In the genomic region with DNA sequence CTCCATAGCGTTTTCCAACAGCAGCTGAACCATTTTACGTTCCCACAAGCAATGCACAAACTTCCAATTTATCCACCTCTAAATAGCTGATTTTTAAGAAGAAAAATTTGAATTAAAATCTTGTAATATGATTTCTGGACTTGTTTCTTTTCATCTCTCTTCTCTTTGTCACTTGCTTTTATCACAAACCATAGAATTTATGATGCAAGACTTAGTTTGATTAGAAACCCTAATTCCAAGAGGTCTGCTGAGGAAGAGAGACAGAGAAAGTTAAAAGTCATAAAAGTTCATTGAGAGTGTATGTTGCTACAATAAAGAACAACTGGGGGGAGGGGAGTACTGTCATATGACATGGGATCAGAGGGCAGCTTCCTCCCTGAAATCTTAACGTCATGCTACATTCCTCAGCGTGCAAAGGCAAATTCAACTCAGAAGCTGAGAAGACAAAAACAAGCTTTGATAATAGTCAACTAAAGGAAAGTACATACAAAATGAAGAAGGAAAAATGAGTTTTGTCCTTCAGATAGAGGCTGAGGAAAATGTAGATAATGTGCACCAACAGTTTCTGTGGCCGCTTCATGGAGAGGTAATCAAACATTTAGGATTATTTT, we compare ENCODE assay signal across 1 cellular context.
TF ChIP-seq lines count a peak whose summit lies in the region.

No MANE protein-coding gene starts in this region.

TF ChIP-seq in K562, 482 proteins besides CTCF, POLR2A, EP300 and RAD21:
- no peak for TF ChIP-seq ZNF512 (tag; IDR thresholded peaks at IDR 0.05)
- TF ChIP-seq CEBPG (CRISPR knock-in tag; IDR thresholded peaks at IDR 0.05): no peak
- peak in 1 of 2 experiments; percentile 72; a peak in 2 of 4 replicates for TF ChIP-seq CEBPG (tag; conservative IDR thresholded peaks at IDR 0.05 in 1 of 2, IDR thresholded peaks at IDR 0.05 in 1 of 2)
- TF ChIP-seq CEBPB (tag; IDR thresholded peaks at IDR 0.05): peak; percentile 42; the same call in 1 of the 2 replicates
- peak; percentile 26; the same call in 1 of the 2 replicates for TF ChIP-seq NR2C1 (IDR thresholded peaks at IDR 0.05)
- peak; percentile 74 for TF ChIP-seq NR2C1 (tag; IDR thresholded peaks at IDR 0.05)
- no peak for TF ChIP-seq TRIM25 (IDR thresholded peaks at IDR 0.05; ENCODE audit: borderline replicate concordance)
- TF ChIP-seq, protein P1, sequence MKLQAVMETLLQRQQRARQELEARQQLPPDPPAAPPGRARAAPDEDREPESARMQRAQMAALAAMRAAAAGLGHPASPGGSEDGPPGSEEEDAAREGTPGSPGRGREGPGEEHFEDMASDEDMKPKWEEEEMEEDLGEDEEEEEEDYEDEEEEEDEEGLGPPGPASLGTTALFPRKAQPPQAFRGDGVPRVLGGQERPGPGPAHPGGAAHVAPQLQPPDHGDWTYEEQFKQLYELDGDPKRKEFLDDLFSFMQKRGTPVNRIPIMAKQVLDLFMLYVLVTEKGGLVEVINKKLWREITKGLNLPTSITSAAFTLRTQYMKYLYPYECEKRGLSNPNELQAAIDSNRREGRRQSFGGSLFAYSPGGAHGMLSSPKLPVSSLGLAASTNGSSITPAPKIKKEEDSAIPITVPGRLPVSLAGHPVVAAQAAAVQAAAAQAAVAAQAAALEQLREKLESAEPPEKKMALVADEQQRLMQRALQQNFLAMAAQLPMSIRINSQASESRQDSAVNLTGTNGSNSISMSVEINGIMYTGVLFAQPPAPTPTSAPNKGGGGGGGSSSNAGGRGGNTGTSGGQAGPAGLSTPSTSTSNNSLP (IDR thresholded peaks at IDR 0.05; ENCODE audit: borderline replicate concordance, low read depth, low read length): no peak
- TF ChIP-seq BCOR (IDR thresholded peaks at IDR 0.05): no peak
- TF ChIP-seq ATF1 (CRISPR knock-in tag; IDR thresholded peaks at IDR 0.05): no peak
- 0 out of 2 replicates have a peak, but pooled peaks have one; percentile 16 for TF ChIP-seq ATF1 (tag; IDR thresholded peaks at IDR 0.05)
- no peak for TF ChIP-seq SREBF1 (IDR thresholded peaks at IDR 0.05; ENCODE audit: borderline replicate concordance, low read depth, low read length)
- peak; percentile 33; the same call in 1 of the 2 replicates for TF ChIP-seq FOXJ2 (tag; IDR thresholded peaks at IDR 0.05)
- TF ChIP-seq, protein P2, sequence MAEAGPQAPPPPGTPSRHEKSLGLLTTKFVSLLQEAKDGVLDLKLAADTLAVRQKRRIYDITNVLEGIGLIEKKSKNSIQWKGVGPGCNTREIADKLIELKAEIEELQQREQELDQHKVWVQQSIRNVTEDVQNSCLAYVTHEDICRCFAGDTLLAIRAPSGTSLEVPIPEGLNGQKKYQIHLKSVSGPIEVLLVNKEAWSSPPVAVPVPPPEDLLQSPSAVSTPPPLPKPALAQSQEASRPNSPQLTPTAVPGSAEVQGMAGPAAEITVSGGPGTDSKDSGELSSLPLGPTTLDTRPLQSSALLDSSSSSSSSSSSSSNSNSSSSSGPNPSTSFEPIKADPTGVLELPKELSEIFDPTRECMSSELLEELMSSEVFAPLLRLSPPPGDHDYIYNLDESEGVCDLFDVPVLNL (CRISPR knock-in tag; IDR thresholded peaks at IDR 0.05; ENCODE audit: low read depth): no peak
- no peak for TF ChIP-seq NR2C2 (CRISPR knock-in tag; IDR thresholded peaks at IDR 0.05)
- peak; percentile 85 for TF ChIP-seq NR2C2 (tag; IDR thresholded peaks at IDR 0.05)
- TF ChIP-seq YBX1 (IDR thresholded peaks at IDR 0.05): no peak
- peak in 1 of 2 experiments; percentile 27; a peak in 1 of 4 replicates for TF ChIP-seq TRIM24 (IDR thresholded peaks at IDR 0.05)
- TF ChIP-seq RBM15 (IDR thresholded peaks at IDR 0.05; ENCODE audit: insufficient read depth, low read length): no peak
- no peak for TF ChIP-seq MTA1 (IDR thresholded peaks at IDR 0.05; ENCODE audit: borderline replicate concordance)
- 0 out of 2 replicates have a peak, but pooled peaks have one; percentile 24 for TF ChIP-seq ATF7 (IDR thresholded peaks at IDR 0.05)
- TF ChIP-seq ZNF584 (CRISPR knock-in tag; IDR thresholded peaks at IDR 0.05; ENCODE audit: low read depth): 0 out of 2 replicates have a peak, but pooled peaks have one; percentile 56
- TF ChIP-seq ADNP (tag; IDR thresholded peaks at IDR 0.05): no peak
- TF ChIP-seq ZNF668 (CRISPR knock-in tag; IDR thresholded peaks at IDR 0.05): 0 out of 2 replicates have a peak, but pooled peaks have one; percentile 12
- no peak for TF ChIP-seq GTF2E2 (tag; IDR thresholded peaks at IDR 0.05)
- 0 out of 2 replicates have a peak, but pooled peaks have one; percentile 36 for TF ChIP-seq ZNF589 (CRISPR knock-in tag; IDR thresholded peaks at IDR 0.05; ENCODE audit: low read depth)
- TF ChIP-seq CREBBP (IDR thresholded peaks at IDR 0.05; ENCODE audit: low read depth, low read length): no peak
- TF ChIP-seq, protein P3, sequence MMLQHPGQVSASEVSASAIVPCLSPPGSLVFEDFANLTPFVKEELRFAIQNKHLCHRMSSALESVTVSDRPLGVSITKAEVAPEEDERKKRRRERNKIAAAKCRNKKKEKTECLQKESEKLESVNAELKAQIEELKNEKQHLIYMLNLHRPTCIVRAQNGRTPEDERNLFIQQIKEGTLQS (IDR thresholded peaks at IDR 0.05): peak; percentile 69
- TF ChIP-seq, protein P3 (CRISPR knock-in tag; conservative IDR thresholded peaks at IDR 0.05): no peak
- TF ChIP-seq ZNF318 (IDR thresholded peaks at IDR 0.05; ENCODE audit: borderline replicate concordance in 1 of 2, low read depth in 1 of 2): no peak
